Comparison of ENCODE assay signal across 10 cellular contexts in genomic region chr2:231924889-231925275, GRCh38. TPM values are rescaled to one million over a fixed set of nuclear protein-coding genes. Genes with fewer than 3 reads are reported as not detected.
DNase-seq lines count a peak whose midpoint lies in the region; ATAC-seq and TF ChIP-seq lines count a peak whose summit lies in the region.
"Had no signal": no experiment of that assay in that cellular context is flagged by ENCODE, and none has a peak within 500 bp of the region (broad histone marks: within the 10 kb centered on the region; RNA-seq: fewer than 3 reads in every experiment).

No MANE protein-coding gene starts in this region.

- BruUV-seq in IMR-90 (replicated peaks; lab: Mats Ljungman, UMichigan), result no TSS peak

- no peak overlapping the region for H2AK5ac ChIP-seq in IMR-90 (ENCODE audit: low read depth, low read length)

- H2BK5ac ChIP-seq in IMR-90 (ENCODE audit: low read depth, low read length, poor library complexity, severe bottlenecking), result no peak overlapping the region

- no peaks in the 10 kb centered on the region for H3K79me1 ChIP-seq in IMR-90 (ENCODE audit: low read depth in 1 of 2, low read length in 2 of 2)

- CTCF ChIA-PET in CD4-positive, alpha-beta T cell (lab: Charles Lee), result interaction anchor here (1.0 kb wide), 1 partner anchor 401 kb away, joined by 5 read pairs; no protein-coding TSS in a partner anchor
- CTCF ChIA-PET in IMR-90 (lab: Yijun Ruan, JAX), result interaction anchor here (0.7 to 3.7 kb wide), 8 partner anchors 9 to 403 kb away, joined by 3 to 34 read pairs (median 3); no protein-coding TSS in a partner anchor

- no peak overlapping the region for H4K5ac ChIP-seq in IMR-90 (ENCODE audit: low read depth, low read length)

- 0 out of 4 replicates have a peak overlapping the region, but pooled peaks of 1 of the 2 experiments have one; percentile 9 for H4K8ac ChIP-seq in IMR-90 (ENCODE audit: low read depth in 2 of 2, low read length in 2 of 2)

- H2AK9ac ChIP-seq in IMR-90 (replicated peaks; ENCODE audit: low read depth, low read length, poor library complexity), result peak overlapping the region; percentile 2

- no peaks in the 10 kb centered on the region for H3K36me3 ChIP-seq in IMR-90 (ENCODE audit: control insufficient read depth, insufficient read depth, low read length)
- H3K36me3 ChIP-seq: gastrocnemius medialis had no signal

- H3K9ac ChIP-seq in IMR-90 (ENCODE audit: low read depth, low read length), result no peak overlapping the region

- peak overlapping the region; percentile 56; the same call in 1 of the 2 replicates for H3K4me2 ChIP-seq in IMR-90 (ENCODE audit: low read depth, low read length)

- no peak overlapping the region for H2BK20ac ChIP-seq in IMR-90 (ENCODE audit: low read depth, low read length)

- no peak for ATAC-seq in CD4-positive, alpha-beta T cell (ENCODE audit: poor library complexity)
- no peak; the same call in 1 of the 2 replicates for ATAC-seq in IMR-90 (ENCODE audit: low read depth)
- no peak for ATAC-seq in GM21390 (IDR thresholded peaks at IDR 0.05; ENCODE audit: unreplicated experiment)

- no peak for TF ChIP-seq CTCF in CD4-positive, alpha-beta T cell (IDR thresholded peaks at IDR 0.05)
- TF ChIP-seq CTCF in IMR-90 (conservative IDR thresholded peaks at IDR 0.05; ENCODE audit: low read depth, low read length) (no peak), choroid plexus epithelial cell (conservative IDR thresholded peaks at IDR 0.05; ENCODE audit: low read depth, low read length) (peak; percentile 11), neural crest cell (conservative IDR thresholded peaks at IDR 0.05) (no peak), osteocyte (IDR thresholded peaks at IDR 0.05) (no peak)

- H3K36me3 Mint-ChIP-seq in CD4-positive, alpha-beta T cell (ENCODE audit: low read depth), result no peaks in the 10 kb centered on the region
- peaks cover 6% of the 10 kb centered on the region for H3K36me3 Mint-ChIP-seq in neural crest cell (ENCODE audit: low read depth)
- no peaks in the 10 kb centered on the region for H3K36me3 Mint-ChIP-seq in osteocyte (ENCODE audit: unreplicated experiment)
- H3K36me3 Mint-ChIP-seq: activated naive CD4-positive, alpha-beta T cell treated with anti-CD3 and anti-CD28 coated beads, Interleukin-2, amount 50 U/mL, for 72 hours had no signal

- peaks cover 55% of the 10 kb centered on the region for H3K27me3 Mint-ChIP-seq in CD4-positive, alpha-beta T cell
- H3K27me3 Mint-ChIP-seq in neural crest cell (ENCODE audit: low read depth) (peaks cover 48% of the 10 kb centered on the region), osteocyte (ENCODE audit: unreplicated experiment) (peaks cover 66% of the 10 kb centered on the region)

- no peak overlapping the region; the same call in 1 of the 2 replicates for H3K23ac ChIP-seq in IMR-90 (ENCODE audit: low read depth, low read length)

- H3K18ac ChIP-seq in IMR-90 (ENCODE audit: low read depth, low read length), result no peak overlapping the region

- no peak for DNase-seq in CD4-positive, alpha-beta T cell
- DNase-seq in IMR-90 (no peak), choroid plexus epithelial cell (ENCODE audit: low read depth) (no peak), neural crest cell (ENCODE audit: low read depth, low spot score) (no peak), nucleus accumbens (lab: John Stamatoyannopoulos, UW) (no peak), osteocyte (ENCODE audit: extremely low spot score, unreplicated experiment) (no peak), foreskin melanocyte (no peak)

- in situ Hi-C loops in IMR-90 (cut with MboI; ENCODE audit: low sequenced_read_pairs), result no loop called here

- no peaks in the 10 kb centered on the region for H3K9me3 ChIP-seq in CD4-positive, alpha-beta T cell (ENCODE audit: control insufficient read depth, low read length)
- no peaks in the 10 kb centered on the region for H3K9me3 ChIP-seq in IMR-90 (ENCODE audit: control insufficient read depth, insufficient read depth, low read length)
- H3K9me3 ChIP-seq: gastrocnemius medialis had no signal

- H3K27ac Mint-ChIP-seq in CD4-positive, alpha-beta T cell, result no peak overlapping the region
- H3K27ac Mint-ChIP-seq in neural crest cell (ENCODE audit: unreplicated experiment), result no peak overlapping the region
- no peak overlapping the region for H3K27ac Mint-ChIP-seq in osteocyte (ENCODE audit: unreplicated experiment)
- H3K27ac Mint-ChIP-seq: activated naive CD4-positive, alpha-beta T cell treated with anti-CD3 and anti-CD28 coated beads, Interleukin-2, amount 50 U/mL, for 72 hours had no signal

- dilution Hi-C loops in IMR-90 (cut with HindIII; ENCODE audit: low sequenced_read_pairs, unreplicated experiment), result no loop called here

- no peaks in the 10 kb centered on the region for H3K9me1 ChIP-seq in IMR-90 (ENCODE audit: insufficient read depth, low read length)

- no peak for TF ChIP-seq RAD21 in IMR-90 (IDR thresholded peaks at IDR 0.05; ENCODE audit: low read length)

- H3K4me3 Mint-ChIP-seq in CD4-positive, alpha-beta T cell, result peak overlapping the region; percentile 84
- H3K4me3 Mint-ChIP-seq in neural crest cell (peak overlapping the region; percentile 89), osteocyte (ENCODE audit: unreplicated experiment) (no peak overlapping the region)

- POLR2A ChIA-PET in CD4-positive, alpha-beta T cell (lab: Charles Lee), result no interaction called here
- POLR2A ChIA-PET in IMR-90 (lab: Charles Lee; ENCODE audit: unreplicated experiment), result no interaction called here

- WGBS in IMR-90 (ENCODE audit: extremely low coverage in 2 of 2, insufficient read length in 1 of 2), 2 experiments, result no CpG with 5 or more reads among the region's 8 CpGs

- H3K4me1 Mint-ChIP-seq in CD4-positive, alpha-beta T cell (ENCODE audit: low read depth), result peaks cover 6% of the 10 kb centered on the region
- H3K4me1 Mint-ChIP-seq in neural crest cell (peaks cover 39% of the 10 kb centered on the region), osteocyte (ENCODE audit: unreplicated experiment) (peaks cover 6% of the 10 kb centered on the region)

- H4K20me1 ChIP-seq in IMR-90 (ENCODE audit: insufficient read depth, low read length), result 0 out of 2 replicates have a peak, but pooled peaks cover 3% of the 10 kb centered on the region

- H3K4me3 ChIP-seq in IMR-90 (ENCODE audit: insufficient read depth, low read depth, low read length) (no peak overlapping the region), choroid plexus epithelial cell (ENCODE audit: low read depth, low read length) (no peak overlapping the region)

- no peak overlapping the region for H3K27ac ChIP-seq in CD4-positive, alpha-beta T cell (ENCODE audit: low read depth, low read length)
- no peak overlapping the region for H3K27ac ChIP-seq in IMR-90 (ENCODE audit: insufficient read depth, low read length)
- H3K27ac ChIP-seq: gastrocnemius medialis had no signal

- H2AFZ ChIP-seq in IMR-90 (replicated peaks; ENCODE audit: low read length, poor library complexity), result peak overlapping the region; percentile 83

- no peaks in the 10 kb centered on the region for H3K9me3 Mint-ChIP-seq in CD4-positive, alpha-beta T cell
- no peaks in the 10 kb centered on the region for H3K9me3 Mint-ChIP-seq in neural crest cell
- H3K9me3 Mint-ChIP-seq in osteocyte (ENCODE audit: unreplicated experiment), result no peaks in the 10 kb centered on the region
- H3K9me3 Mint-ChIP-seq: activated naive CD4-positive, alpha-beta T cell treated with anti-CD3 and anti-CD28 coated beads, Interleukin-2, amount 50 U/mL, for 72 hours had no signal

- no peak for TF ChIP-seq POLR2A in IMR-90 (IDR thresholded peaks at IDR 0.05; ENCODE audit: low read depth, low read length)

- no peak overlapping the region for H4K91ac ChIP-seq in IMR-90 (ENCODE audit: insufficient read depth, low read depth, low read length)

- no peak overlapping the region for H2BK120ac ChIP-seq in IMR-90 (ENCODE audit: low read depth, low read length)

- no peak overlapping the region for H3K56ac ChIP-seq in IMR-90 (ENCODE audit: extremely low read depth, insufficient read depth, low read length)

- no peak overlapping the region for H2BK15ac ChIP-seq in IMR-90 (ENCODE audit: low read depth, low read length)

- H3K4me1 ChIP-seq in IMR-90 (ENCODE audit: control insufficient read depth, insufficient read depth, low read length), result peaks cover 5% of the 10 kb centered on the region

- intact Hi-C loops in CD4-positive, alpha-beta T cell (cut with DNase I, micrococcal nuclease), result loop anchor here (1.0 to 10.0 kb wide), 4 partner anchors 402 to 600 kb away; partner anchors contain the start of genes CHRND (in 1 of the 2) and PRSS56 (in 1 of the 2)
- intact Hi-C loops in IMR-90 (cut with micrococcal nuclease), result loop anchor here (1.0 to 2.0 kb wide), 5 partner anchors 214 to 515 kb away; no protein-coding TSS in a partner anchor

- peaks cover 58% of the 10 kb centered on the region for H3K27me3 ChIP-seq in CD4-positive, alpha-beta T cell (ENCODE audit: control insufficient read depth, insufficient read depth, low read length)
- H3K27me3 ChIP-seq in IMR-90 (ENCODE audit: control insufficient read depth, insufficient read depth, low read length), result peaks cover 62% of the 10 kb centered on the region

- H3K14ac ChIP-seq in IMR-90 (replicated peaks; ENCODE audit: low read depth, low read length), result no peak overlapping the region

- no peak overlapping the region for H3K4ac ChIP-seq in IMR-90 (ENCODE audit: low read depth, low read length)

TF ChIP-seq in IMR-90, 13 proteins besides CTCF, POLR2A, EP300 and RAD21 (continues in another document):
- no peak for TF ChIP-seq USF2 (IDR thresholded peaks at IDR 0.05; ENCODE audit: low read depth, low read length)
- TF ChIP-seq MAZ (IDR thresholded peaks at IDR 0.05; ENCODE audit: borderline replicate concordance, low read depth, low read length), result no peak
- no peak for TF ChIP-seq RCOR1 (IDR thresholded peaks at IDR 0.05; ENCODE audit: insufficient replicate concordance, low read length)

RNA-seq across cellular contexts. Expression of gene NPPC, which starts 1.3 kb away (rescaled TPM):
- total RNA-seq in CD4-positive, alpha-beta T cell, result under 1 TPM in 1 of 2 experiments, not detected in 1; 0.34 TPM
- total RNA-seq in IMR-90 (2012; rRNA removed) (0.28 and 0.36 TPM in 2 replicates), neural crest cell (12.7 and 16.5 TPM in 2 replicates), osteocyte (not detected in 2 replicates)
- polyA plus RNA-seq in IMR-90 (2012; rRNA removed), result 0.22 and 0.55 TPM in 2 replicates
- polyA plus RNA-seq in IMR-90 (2012; cell fraction: cytosol; rRNA removed), result 0.24 and 0.70 TPM in 2 replicates
- polyA plus RNA-seq in IMR-90 (2012; cell fraction: nucleus; rRNA removed; ENCODE audit: low replicate concordance), result 0.22 and 0.58 TPM in 2 replicates
- total RNA-seq: gastrocnemius medialis had no signal

RNA-seq across cellular contexts. Expression of gene DIS3L2, which starts 36.6 kb away (rescaled TPM):
- total RNA-seq in CD4-positive, alpha-beta T cell, result 10 to 100 TPM; 59.8 to 62.9 TPM
- total RNA-seq in IMR-90 (2012; rRNA removed) (16.7 and 19.2 TPM in 2 replicates), neural crest cell (47.2 and 51.9 TPM in 2 replicates), osteocyte (30.0 and 34.3 TPM in 2 replicates)
- polyA plus RNA-seq in IMR-90 (2012; rRNA removed), result 14.7 and 15.8 TPM in 2 replicates
- polyA plus RNA-seq in IMR-90 (2012; cell fraction: cytosol; rRNA removed), result 9.6 and 10.0 TPM in 2 replicates
- 40.4 and 57.3 TPM in 2 replicates for polyA plus RNA-seq in IMR-90 (2012; cell fraction: nucleus; rRNA removed; ENCODE audit: low replicate concordance)

Comparison
In these comparisons a context has a peak if more than half of its experiments do, and no peak if none do; other contexts are left out.
1. RNA of gene NPPC, which starts 1.3 kb away (total RNA-seq): 12.7 to 16.5 TPM in neural crest cell; 0.28 to 0.36 TPM in IMR-90, 0.34 TPM in CD4-positive, alpha-beta T cell and not detected in osteocyte; every median in the first group is over 10 times any median in the second.